8 cellular contexts compared by ENCODE assay signal in genomic region chr7:106056513-106057203, GRCh38. TPM values are rescaled to one million over a fixed set of nuclear protein-coding genes. Genes with fewer than 3 reads are reported as not detected.
DNase-seq lines count a peak whose midpoint lies in the region; ATAC-seq, FAIRE-seq and TF ChIP-seq lines count a peak whose summit lies in the region.

No MANE protein-coding gene starts in this region.

- TF ChIP-seq CTCF in Loucy (conservative IDR thresholded peaks at IDR 0.05; ENCODE audit: low read length) (peak; percentile 90), gastroesophageal sphincter (IDR thresholded peaks at IDR 0.05) (peak; percentile 81 to 93 (median 92))

- H3F3A ChIP-seq in GM23248 (ENCODE audit: insufficient read depth) (no peaks in the 10 kb centered on the region), Loucy (ENCODE audit: low read depth) (peaks cover 7% of the 10 kb centered on the region; the same call in 1 of the 2 replicates)

- H3K27ac ChIP-seq in GM23248 (no peak overlapping the region), gastroesophageal sphincter (no peak overlapping the region)

- no peaks in the 10 kb centered on the region for H3K4me1 ChIP-seq in GM23248 (ENCODE audit: insufficient read depth)
- peaks cover 28% of the 10 kb centered on the region for H3K4me1 ChIP-seq in Loucy (ENCODE audit: insufficient read depth, low read length, poor library complexity, severe bottlenecking)
- peaks cover 0 to 39% (median 3%) of the 10 kb centered on the region in 3 donors for H3K4me1 ChIP-seq in gastroesophageal sphincter

- H3K79me2 ChIP-seq in GM23248 (ENCODE audit: insufficient read depth) (no peaks in the 10 kb centered on the region), Loucy (ENCODE audit: insufficient read depth, low read length) (no peaks in the 10 kb centered on the region)

- in situ Hi-C loops in GM23248 (cut with MboI), result loop anchor here (5.0 kb wide), 1 partner anchor 96 kb away; no protein-coding TSS in a partner anchor

- no peaks in the 10 kb centered on the region; the same call in 1 of the 2 replicates for H3K27me3 ChIP-seq in GM23248 (replicated peaks; ENCODE audit: insufficient read depth)
- no peaks in the 10 kb centered on the region for H3K27me3 ChIP-seq in Loucy (ENCODE audit: insufficient read depth, low read length, poor library complexity, severe bottlenecking)
- H3K27me3 ChIP-seq in gastroesophageal sphincter, result no peaks in the 10 kb centered on the region

- H3K9me3 ChIP-seq in GM23248 (ENCODE audit: low read depth) (no peaks in the 10 kb centered on the region), Loucy (ENCODE audit: insufficient read depth, low read depth, low read length) (no peaks in the 10 kb centered on the region), gastroesophageal sphincter (no peaks in the 10 kb centered on the region)

- H3K9me2 ChIP-seq in GM23248 (ENCODE audit: insufficient read depth) (no peaks in the 10 kb centered on the region), Loucy (replicated peaks; ENCODE audit: low read depth, low read length) (no peaks in the 10 kb centered on the region)

- H3K36me3 ChIP-seq in GM23248 (ENCODE audit: low read depth) (no peaks in the 10 kb centered on the region), Loucy (ENCODE audit: insufficient read depth, low read length) (no peaks in the 10 kb centered on the region), gastroesophageal sphincter (no peaks in the 10 kb centered on the region)

- TF ChIP-seq POLR2A in gastroesophageal sphincter (IDR thresholded peaks at IDR 0.05), result no peak

- ATAC-seq in gastroesophageal sphincter, result peak; percentile 86

- peak; percentile 89 for FAIRE-seq in urothelium cell line (lab: Jason Lieb, UNC)

- H3K9ac ChIP-seq in GM23248, result no peak overlapping the region
- H3K9ac ChIP-seq in Loucy (ENCODE audit: low read depth, low read length, poor library complexity, severe bottlenecking), result peak overlapping the region; percentile 10

- 29 to 30% methylated on average over 9 of the region's 9 CpGs for WGBS in GM23248 (ENCODE audit: low coverage in 1 of 2, low lambda C conversion rate in 2 of 2, missing lambda C conversion rate in 2 of 2), 2 experiments
- WGBS in gastroesophageal sphincter (ENCODE audit: low coverage in 1 of 2), 2 donors, result 52 to 78% methylated on average over 4 to 9 of the region's 9 CpGs

- no peak for TF ChIP-seq EP300 in gastroesophageal sphincter (IDR thresholded peaks at IDR 0.05)

- H3K4me2 ChIP-seq in GM23248 (ENCODE audit: unreplicated experiment) (no peak overlapping the region), Loucy (ENCODE audit: low read depth, low read length, poor library complexity, severe bottlenecking) (peak overlapping the region; percentile 37)

- H3K4me3 ChIP-seq in GM23248 (no peak overlapping the region), Loucy (ENCODE audit: low read length, poor library complexity, severe bottlenecking) (peak overlapping the region; percentile 11), gastroesophageal sphincter (no peak overlapping the region)

- H4K20me1 ChIP-seq in GM23248 (ENCODE audit: insufficient read depth) (no peaks in the 10 kb centered on the region), Loucy (ENCODE audit: insufficient read depth, low read length, poor library complexity, severe bottlenecking) (no peaks in the 10 kb centered on the region)

- peak overlapping the region; percentile 73 for H2AFZ ChIP-seq in GM23248
- peak overlapping the region; percentile 71 for H2AFZ ChIP-seq in Loucy (ENCODE audit: low read length)

- peak; percentile 77 for DNase-seq in EH (ENCODE audit: low read depth)
- peak; percentile 87 for DNase-seq in GM23248
- DNase-seq in SHP77 (lab: John Stamatoyannopoulos, UW), result peak; percentile 49 to 73
- DNase-seq in activated naive CD4-positive, alpha-beta T cell (lab: John Stamatoyannopoulos, UW), result peak; percentile 21 to 56 (median 33)
- peak; percentile 91 for DNase-seq in pons (ENCODE audit: low spot score)
- peak; percentile 83 for DNase-seq in urothelium cell line (ENCODE audit: low spot score)

RNA-seq across cellular contexts. Expression of gene SYPL1, which starts 55.5 kb away (rescaled TPM):
- 49.0 and 59.7 TPM in 2 replicates for total RNA-seq in GM23248 (2014; rRNA removed; shearing (Covaris generic))
- polyA plus RNA-seq in GM23248 (2016; fragmentation: Nextera tagmentation; extraction: Ambion mirVana), result 105 and 110 TPM in 2 replicates
- total RNA-seq in gastroesophageal sphincter, result 100 to 1,000 TPM in 1 of 4 donors, 10 to 100 TPM in 3; 80.0 to 132 (median 93.2) TPM

Comparison
In these comparisons a context has a peak if more than half of its experiments do, and no peak if none do; other contexts are left out.
1. DNase-seq: peak in every context shown above with its lines; median percentile 91 in pons; 87 in GM23248; 83 in urothelium cell line; 77 in EH; 61 in SHP77; 33 in activated naive CD4-positive, alpha-beta T cell.